Comparison of ENCODE assay signal across 25 cellular contexts in genomic region chr12:46480724-46481123, GRCh38.
"Had no signal": no experiment of that assay in that cellular context is flagged by ENCODE, and none has a peak within 500 bp of the region (broad histone marks: within the 10 kb centered on the region; RNA-seq: fewer than 3 reads in every experiment).

No MANE protein-coding gene starts in this region.

- H3K27ac ChIP-seq: brain microvascular endothelial cell, cardiac muscle cell had no signal

- ATAC-seq: activated T-helper 17 cell treated with anti-CD3 and anti-CD28 coated beads, Interleukin-2, amount 50 U/mL, for 72 hours; K562; PC-3; T-helper 17 cell had no signal

- H3K27me3 ChIP-seq: brain microvascular endothelial cell, cardiac muscle cell had no signal

- DNase-seq: activated B cell treated with CpG ODN at 0.5 μM for 24 hours; activated CD4-positive, alpha-beta memory T cell treated with anti-CD3 and anti-CD28 coated beads for 36 hours; activated CD4-positive, alpha-beta T cell treated with anti-CD3 and anti-CD28 coated beads for 1 hour; activated CD4-positive, alpha-beta T cell treated with anti-CD3 and anti-CD28 coated beads, Interleukin-2, amount 10 ng/mL, durations not matched to agents 7 days and 5 days; activated gamma-delta T cell; activated naive CD4-positive, alpha-beta T cell treated with anti-CD3 and anti-CD28 coated beads for 36 hours; activated T-cell treated with anti-CD3 and anti-CD28 coated beads for 4 hours; activated T-cell treated with anti-CD3 and anti-CD28 coated beads, Interleukin-2, amount 50 U/mL, for 48 hours; brain microvascular endothelial cell; cerebellar nuclear complex; Karpas-422; NCI-H1092; NCI-H1417 treated with DMSO at 0.1 percent for 48 hours; NCI-H1694; NCI-H2029; NCI-H345; NCI-H510A; NCI-H526 treated with DMSO at 0.1 percent for 48 hours; PC-3; SIG-M5; T-helper 17 cell; T-helper 9 cell had no signal

- H3K4me3 ChIP-seq: cardiac muscle cell, K562 had no signal

- H3K36me3 ChIP-seq: brain microvascular endothelial cell, cardiac muscle cell had no signal
